Comparison of ENCODE assay signal across 13 cellular contexts in the genomic region with DNA sequence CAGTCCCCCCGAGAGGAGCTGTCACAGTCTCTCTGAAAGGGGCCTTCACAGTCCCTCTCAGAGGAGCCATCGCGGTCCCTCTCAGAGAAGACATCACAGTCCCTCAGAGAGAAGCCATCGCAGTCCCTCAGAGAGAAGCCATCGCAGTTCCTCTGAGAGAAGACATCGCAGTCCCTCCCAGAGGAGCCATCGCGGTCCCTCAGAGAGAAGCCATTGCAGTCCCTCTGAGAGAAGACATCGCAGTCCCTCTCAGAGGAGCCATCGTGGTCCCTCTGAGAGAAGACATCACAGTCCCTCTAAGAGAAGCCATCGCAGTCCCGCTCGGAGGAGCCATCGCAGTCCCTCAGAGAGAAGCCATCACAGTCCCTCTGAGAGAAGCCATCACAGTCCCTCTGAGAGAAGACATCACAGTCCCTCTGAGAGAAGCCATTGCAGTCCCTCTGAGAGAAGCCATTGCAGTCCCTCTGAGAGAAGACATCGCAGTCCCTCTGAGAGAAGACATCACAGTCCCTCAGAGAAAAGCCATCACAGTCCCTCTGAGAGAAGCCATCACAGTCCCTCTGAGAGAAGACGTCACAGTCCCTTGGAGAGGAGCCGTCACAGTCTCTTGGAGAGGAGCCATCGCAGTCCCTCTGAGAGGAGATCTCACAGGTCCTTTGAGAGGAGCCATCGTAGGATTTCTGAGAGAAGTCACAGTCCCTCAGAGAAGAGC. TPM values are rescaled to one million over a fixed set of nuclear protein-coding genes. Genes with fewer than 3 reads are reported as not detected.
DNase-seq lines count a peak whose midpoint lies in the region; ATAC-seq and TF ChIP-seq lines count a peak whose summit lies in the region.
"Had no signal": no experiment of that assay in that cellular context is flagged by ENCODE, and none has a peak within 500 bp of the region (broad histone marks: within the 10 kb centered on the region; RNA-seq: fewer than 3 reads in every experiment).

No MANE protein-coding gene starts in this region.

- no peak for TF ChIP-seq CTCF in GM23338 (conservative IDR thresholded peaks at IDR 0.05; ENCODE audit: low read depth in 2 of 2)
- TF ChIP-seq CTCF in neural progenitor cell (IDR thresholded peaks at IDR 0.05) = no peak
- TF ChIP-seq CTCF in RWPE1 (conservative IDR thresholded peaks at IDR 0.05; ENCODE audit: low read depth) = no peak

- no peak for DNase-seq in T-helper 1 cell
- DNase-seq in GM23338 (ENCODE audit: low spot score) = no peak
- DNase-seq in activated naive CD8-positive, alpha-beta T cell treated with anti-CD3 and anti-CD28 coated beads, Interleukin-2, amount 10 ng/mL, durations not matched to agents 7 days and 5 days = no peak
- no peak for DNase-seq in neural progenitor cell (ENCODE audit: low spot score)
- DNase-seq in RWPE1 (ENCODE audit: low spot score) = no peak
- DNase-seq in NCI-H2171 (lab: John Stamatoyannopoulos, UW) = no peak
- DNase-seq: 8988T, islet precursor cell, NCI-H446 had no signal

- POLR2A ChIA-PET in activated naive CD8-positive, alpha-beta T cell treated with anti-CD3 and anti-CD28 coated beads, Interleukin-2, amount 10 ng/mL, durations not matched to agents 7 days and 5 days (lab: Charles Lee) = interaction anchor here (0.6 kb wide), 1 partner anchor 12 kb away, joined by 3 read pairs; no protein-coding TSS in a partner anchor
- POLR2A ChIA-PET in RWPE1 (lab: Yijun Ruan, JAX; ENCODE audit: low non-redundant PET) = no interaction called here

- CTCF ChIA-PET in RWPE1 (lab: Yijun Ruan, JAX) = no interaction called here

- H3K27ac Mint-ChIP-seq in T-helper 1 cell treated with Interleukin-12 subunit alpha and Interleukin-12 subunit beta and Interleukin-4 antibody, amounts not matched to agents 30 μg/mL and 1 μg/mL, for 36 hours = peak overlapping the region; percentile 22
- H3K27ac Mint-ChIP-seq in GM23338 (no peak overlapping the region), neural progenitor cell (no peak overlapping the region)
- peak overlapping the region; percentile 23 for H3K27ac Mint-ChIP-seq in activated naive CD8-positive, alpha-beta T cell treated with anti-CD3 and anti-CD28 coated beads, Interleukin-2, amount 10 ng/mL, durations not matched to agents 7 days and 5 days

- H3K27ac ChIP-seq in GM23338 (ENCODE audit: low read depth) (no peak overlapping the region), neural progenitor cell (no peak overlapping the region), RWPE1 (no peak overlapping the region)
- H3K27ac ChIP-seq: suprapubic skin had no signal

- no peak for ATAC-seq in GM23338
- no peak for ATAC-seq in activated naive CD8-positive, alpha-beta T cell treated with anti-CD3 and anti-CD28 coated beads, Interleukin-2, amount 10 ng/mL, durations not matched to agents 7 days and 5 days (ENCODE audit: low read depth)
- ATAC-seq in HG02571 (IDR thresholded peaks at IDR 0.05; ENCODE audit: unreplicated experiment) = no peak
- ATAC-seq: Panc1 had no signal

- H3K9me3 ChIP-seq in neural progenitor cell (ENCODE audit: low read depth) = no peaks in the 10 kb centered on the region

- peaks cover 8% of the 10 kb centered on the region; the same call in 1 of the 2 replicates for H3K9me2 ChIP-seq in GM23338 (ENCODE audit: insufficient read depth)

- H3F3A ChIP-seq in GM23338 (replicated peaks; ENCODE audit: low read depth) (no peaks in the 10 kb centered on the region), neural progenitor cell (ENCODE audit: low read depth) (no peaks in the 10 kb centered on the region)

- H3K79me2 ChIP-seq in GM23338 (replicated peaks; ENCODE audit: insufficient read depth) (peaks cover 36% of the 10 kb centered on the region), neural progenitor cell (ENCODE audit: low read depth) (peaks cover 37% of the 10 kb centered on the region)

- H2AFZ ChIP-seq in GM23338 (peak overlapping the region; percentile 93), neural progenitor cell (replicated peaks) (no peak overlapping the region)

- peak overlapping the region; percentile 33 for H3K4me3 Mint-ChIP-seq in T-helper 1 cell treated with Interleukin-12 subunit alpha and Interleukin-12 subunit beta and Interleukin-4 antibody, amounts not matched to agents 30 μg/mL and 1 μg/mL, for 36 hours
- H3K4me3 Mint-ChIP-seq in GM23338 (no peak overlapping the region), neural progenitor cell (peak overlapping the region; percentile 92)
- peak overlapping the region; percentile 17 for H3K4me3 Mint-ChIP-seq in activated naive CD8-positive, alpha-beta T cell treated with anti-CD3 and anti-CD28 coated beads, Interleukin-2, amount 10 ng/mL, durations not matched to agents 7 days and 5 days

- peaks cover 31% of the 10 kb centered on the region for H3K4me1 Mint-ChIP-seq in T-helper 1 cell treated with Interleukin-12 subunit alpha and Interleukin-12 subunit beta and Interleukin-4 antibody, amounts not matched to agents 30 μg/mL and 1 μg/mL, for 36 hours (ENCODE audit: low read depth)
- peaks cover 16% of the 10 kb centered on the region for H3K4me1 Mint-ChIP-seq in GM23338
- peaks cover 28% of the 10 kb centered on the region for H3K4me1 Mint-ChIP-seq in activated naive CD8-positive, alpha-beta T cell treated with anti-CD3 and anti-CD28 coated beads, Interleukin-2, amount 10 ng/mL, durations not matched to agents 7 days and 5 days
- peaks cover 18% of the 10 kb centered on the region for H3K4me1 Mint-ChIP-seq in neural progenitor cell

- H3K9me3 Mint-ChIP-seq in T-helper 1 cell treated with Interleukin-12 subunit alpha and Interleukin-12 subunit beta and Interleukin-4 antibody, amounts not matched to agents 30 μg/mL and 1 μg/mL, for 36 hours = peaks cover 4% of the 10 kb centered on the region
- H3K9me3 Mint-ChIP-seq in GM23338 (peaks cover 30% of the 10 kb centered on the region), neural progenitor cell (peaks cover 30% of the 10 kb centered on the region)
- peaks cover 13% of the 10 kb centered on the region for H3K9me3 Mint-ChIP-seq in activated naive CD8-positive, alpha-beta T cell treated with anti-CD3 and anti-CD28 coated beads, Interleukin-2, amount 10 ng/mL, durations not matched to agents 7 days and 5 days

- H3K4me1 ChIP-seq in GM23338 (ENCODE audit: insufficient read depth) (peaks cover 7% of the 10 kb centered on the region; the same call in 1 of the 2 replicates), neural progenitor cell (peaks cover 10% of the 10 kb centered on the region)

- H3K4me3 ChIP-seq in GM23338 (no peak overlapping the region), neural progenitor cell (no peak overlapping the region)

- H3K27me3 ChIP-seq in GM23338 (ENCODE audit: insufficient read depth) (no peaks in the 10 kb centered on the region), neural progenitor cell (peaks cover 31% of the 10 kb centered on the region)
- H3K27me3 ChIP-seq: suprapubic skin had no signal

- H4K20me1 ChIP-seq in GM23338 (replicated peaks; ENCODE audit: insufficient read depth) = peaks cover 21% of the 10 kb centered on the region
- peaks cover 21% of the 10 kb centered on the region for H4K20me1 ChIP-seq in neural progenitor cell (ENCODE audit: low read depth)

- no peak overlapping the region for H3K9ac ChIP-seq in neural progenitor cell

- H3K4me2 ChIP-seq in GM23338 (peak overlapping the region; percentile 77; the same call in 1 of the 2 replicates), neural progenitor cell (no peak overlapping the region)

- H3K36me3 ChIP-seq in GM23338 (ENCODE audit: insufficient read depth) (no peaks in the 10 kb centered on the region), neural progenitor cell (no peaks in the 10 kb centered on the region)
- H3K36me3 ChIP-seq: suprapubic skin had no signal

- H3K27me3 Mint-ChIP-seq in T-helper 1 cell treated with Interleukin-12 subunit alpha and Interleukin-12 subunit beta and Interleukin-4 antibody, amounts not matched to agents 30 μg/mL and 1 μg/mL, for 36 hours (ENCODE audit: low read depth) = peaks cover 24% of the 10 kb centered on the region
- peaks cover 19% of the 10 kb centered on the region for H3K27me3 Mint-ChIP-seq in GM23338 (ENCODE audit: insufficient read depth, low read depth, poor library complexity)
- peaks cover 13% of the 10 kb centered on the region for H3K27me3 Mint-ChIP-seq in activated naive CD8-positive, alpha-beta T cell treated with anti-CD3 and anti-CD28 coated beads, Interleukin-2, amount 10 ng/mL, durations not matched to agents 7 days and 5 days
- H3K27me3 Mint-ChIP-seq in neural progenitor cell (ENCODE audit: insufficient read depth, low read depth) = peaks cover 8% of the 10 kb centered on the region

- H3K36me3 Mint-ChIP-seq in T-helper 1 cell treated with Interleukin-12 subunit alpha and Interleukin-12 subunit beta and Interleukin-4 antibody, amounts not matched to agents 30 μg/mL and 1 μg/mL, for 36 hours (ENCODE audit: low read depth) = peaks cover 19% of the 10 kb centered on the region
- no peaks in the 10 kb centered on the region; the same call in 1 of the 3 replicates for H3K36me3 Mint-ChIP-seq in GM23338 (ENCODE audit: low read depth)
- peaks cover 23% of the 10 kb centered on the region for H3K36me3 Mint-ChIP-seq in activated naive CD8-positive, alpha-beta T cell treated with anti-CD3 and anti-CD28 coated beads, Interleukin-2, amount 10 ng/mL, durations not matched to agents 7 days and 5 days
- peaks cover 13% of the 10 kb centered on the region for H3K36me3 Mint-ChIP-seq in neural progenitor cell

TF ChIP-seq in GM23338, 12 proteins besides CTCF, POLR2A, EP300 and RAD21 (continues in another document):
- TF ChIP-seq POLR2AphosphoS5 (IDR thresholded peaks at IDR 0.05; ENCODE audit: low read depth) (no peak), EZH2phosphoT487 (IDR thresholded peaks at IDR 0.05; ENCODE audit: unreplicated experiment) (no peak), ZNF114 (CRISPR knock-in tag; IDR thresholded peaks at IDR 0.05) (no peak)

RNA-seq across cellular contexts. Expression of gene ZNF512, which starts 1.3 kb away (rescaled TPM):
- 26.5 and 38.4 TPM in 2 replicates for total RNA-seq in GM23338 (2014; rRNA removed; shearing (Covaris generic))
- polyA plus RNA-seq in GM23338 (2016; fragmentation: Nextera tagmentation; extraction: Ambion mirVana) = 21.8 and 26.0 TPM in 2 replicates
- total RNA-seq in activated naive CD8-positive, alpha-beta T cell treated with anti-CD3 and anti-CD28 coated beads, Interleukin-2, amount 10 ng/mL, durations not matched to agents 7 days and 5 days = 10 to 100 TPM; 55.0 to 56.6 TPM
- total RNA-seq in neural progenitor cell (ENCODE audit: low replicate concordance) = 96.1 and 106 TPM in 2 replicates

RNA-seq across cellular contexts. Expression of gene CCDC121, which starts 47.2 kb away (rescaled TPM):
- 1.7 and 1.9 TPM in 2 replicates for total RNA-seq in GM23338 (2014; rRNA removed; shearing (Covaris generic))
- 1.6 and 2.1 TPM in 2 replicates for polyA plus RNA-seq in GM23338 (2016; fragmentation: Nextera tagmentation; extraction: Ambion mirVana)
- total RNA-seq in activated naive CD8-positive, alpha-beta T cell treated with anti-CD3 and anti-CD28 coated beads, Interleukin-2, amount 10 ng/mL, durations not matched to agents 7 days and 5 days = 1 to 10 TPM; 1.1 to 1.6 TPM
- 5.1 and 9.2 TPM in 2 replicates for total RNA-seq in neural progenitor cell (ENCODE audit: low replicate concordance)

RNA-seq across cellular contexts. Expression of gene GPN1, which starts 47.3 kb away (rescaled TPM):
- 40.3 and 41.2 TPM in 2 replicates for total RNA-seq in GM23338 (2014; rRNA removed; shearing (Covaris generic))
- polyA plus RNA-seq in GM23338 (2016; fragmentation: Nextera tagmentation; extraction: Ambion mirVana) = 20.8 and 23.7 TPM in 2 replicates
- total RNA-seq in activated naive CD8-positive, alpha-beta T cell treated with anti-CD3 and anti-CD28 coated beads, Interleukin-2, amount 10 ng/mL, durations not matched to agents 7 days and 5 days = 10 to 100 TPM; 32.7 to 37.4 TPM
- 54.9 and 59.2 TPM in 2 replicates for total RNA-seq in neural progenitor cell (ENCODE audit: low replicate concordance)

Comparison
In these comparisons a context has a peak if more than half of its experiments do, and no peak if none do; other contexts are left out.
1. H3K27ac Mint-ChIP-seq: peak in T-helper 1 cell treated with Interleukin-12 subunit alpha and Interleukin-12 subunit beta and Interleukin-4 antibody, amounts not matched to agents 30 μg/mL and 1 μg/mL, for 36 hours (single experiment) and activated naive CD8-positive, alpha-beta T cell treated with anti-CD3 and anti-CD28 coated beads, Interleukin-2, amount 10 ng/mL, durations not matched to agents 7 days and 5 days (single experiment); none in GM23338 (single experiment) and neural progenitor cell (single experiment).